8 cellular contexts compared by ENCODE assay signal in the genomic region with DNA sequence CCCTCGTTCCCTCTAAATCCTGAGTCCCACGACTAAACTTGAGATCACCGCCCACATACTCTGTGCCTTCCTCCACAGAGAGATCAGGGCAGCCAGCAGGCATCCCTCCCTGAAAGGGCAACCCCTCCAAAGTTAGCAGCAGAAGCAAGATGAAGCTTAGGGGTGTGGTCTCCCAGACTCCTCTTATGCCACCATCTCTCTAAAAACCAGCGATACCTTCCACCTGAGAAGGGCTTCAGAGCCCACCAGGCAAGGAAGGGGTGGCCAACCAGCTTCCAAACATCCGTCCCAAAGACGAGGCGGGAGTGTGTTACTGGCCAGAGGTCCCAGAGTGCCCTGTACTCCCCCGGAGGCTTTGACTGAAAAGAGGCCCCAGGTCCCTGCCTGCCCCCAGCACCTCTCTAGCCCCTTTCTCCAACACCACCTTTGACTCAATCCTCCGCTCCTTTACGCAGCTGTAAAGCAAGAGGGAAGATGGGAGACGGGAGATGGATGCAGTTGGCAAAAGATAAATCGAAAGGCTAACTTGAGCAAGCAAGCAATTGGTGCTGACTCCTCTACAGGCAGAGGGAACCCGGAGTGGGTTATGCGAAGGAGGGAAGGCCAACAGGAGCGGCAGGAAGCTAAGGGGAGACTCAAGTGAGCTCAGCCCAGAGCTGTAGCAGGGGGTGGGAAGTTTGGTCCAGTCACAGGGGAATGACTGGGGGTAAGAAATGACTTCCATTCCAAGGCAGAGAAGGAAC. TPM values are rescaled to one million over a fixed set of nuclear protein-coding genes. Genes with fewer than 3 reads are reported as not detected.
DNase-seq lines count a peak whose midpoint lies in the region; ATAC-seq and TF ChIP-seq lines count a peak whose summit lies in the region.

No MANE protein-coding gene starts in this region.

- DNase-seq in T-helper 2 cell treated with Interferon-gamma antibody and Interleukin-4, amounts not matched to agents 5 μg/mL and 100 μg/mL, for 36 hours (ENCODE audit: low spot score) = no peak
- DNase-seq in T-helper 2 cell (no peak), Peyer's patch (no peak), NCI-H1436 treated with DMSO at 0.1 percent for 48 hours (lab: John Stamatoyannopoulos, UW) (no peak)
- DNase-seq in natural killer cell treated with Interleukin-12 subunit alpha and Interleukin-12 subunit beta and Interleukin-15 and Interleukin-18, amount 100 ng/mL, for 72 hours (ENCODE audit: low spot score) = no peak

- no peaks in the 10 kb centered on the region for H3K27me3 ChIP-seq in Peyer's patch
- H3K27me3 ChIP-seq in duodenal mucosa (ENCODE audit: control insufficient read depth in 1 of 2, insufficient read depth in 2 of 2, low read length in 2 of 2) = no peaks in the 10 kb centered on the region

- peak overlapping the region; percentile 45 to 84 (median 68) for H3K27ac ChIP-seq in Peyer's patch
- peak overlapping the region; percentile 22 for H3K27ac ChIP-seq in duodenal mucosa (ENCODE audit: low read depth, low read length)

- peak overlapping the region; percentile 57 to 65 for H3K9ac ChIP-seq in duodenal mucosa (ENCODE audit: low read depth in 1 of 2, low read length in 2 of 2)

- no peaks in the 10 kb centered on the region for H3K27me3 Mint-ChIP-seq in T-helper 2 cell treated with Interferon-gamma antibody and Interleukin-4, amounts not matched to agents 5 μg/mL and 100 μg/mL, for 36 hours (ENCODE audit: low read depth)
- H3K27me3 Mint-ChIP-seq in natural killer cell treated with Interleukin-12 subunit alpha and Interleukin-12 subunit beta and Interleukin-15 and Interleukin-18, amount 100 ng/mL, for 72 hours = no peaks in the 10 kb centered on the region

- H3K4me1 ChIP-seq in Peyer's patch = peaks cover 0 to 44% (median 19%) of the 10 kb centered on the region in 4 donors
- H3K4me1 ChIP-seq in duodenal mucosa (ENCODE audit: control insufficient read depth in 1 of 2, insufficient read depth in 2 of 2, low read length in 2 of 2) = peaks cover 39 to 50% of the 10 kb centered on the region in 2 donors

- no peaks in the 10 kb centered on the region for H3K9me3 Mint-ChIP-seq in T-helper 2 cell treated with Interferon-gamma antibody and Interleukin-4, amounts not matched to agents 5 μg/mL and 100 μg/mL, for 36 hours
- no peaks in the 10 kb centered on the region for H3K9me3 Mint-ChIP-seq in natural killer cell treated with Interleukin-12 subunit alpha and Interleukin-12 subunit beta and Interleukin-15 and Interleukin-18, amount 100 ng/mL, for 72 hours

- H3K4me3 ChIP-seq in Peyer's patch (peak overlapping the region; percentile 70 to 97 (median 80)), duodenal mucosa (ENCODE audit: low read depth in 1 of 2, low read length in 2 of 2) (peak overlapping the region; percentile 70 to 73)

- H3K36me3 ChIP-seq in Peyer's patch (no peaks in the 10 kb centered on the region), duodenal mucosa (ENCODE audit: control insufficient read depth in 1 of 2, insufficient read depth in 2 of 2, low read length in 2 of 2) (no peaks in the 10 kb centered on the region)

- ATAC-seq in natural killer cell treated with Interleukin-12 subunit alpha and Interleukin-12 subunit beta and Interleukin-15 and Interleukin-18, amount 100 ng/mL, for 72 hours = no peak
- no peak for ATAC-seq in GM18505 (IDR thresholded peaks at IDR 0.05; ENCODE audit: unreplicated experiment)
- ATAC-seq in GM21529 (IDR thresholded peaks at IDR 0.05; ENCODE audit: unreplicated experiment) = no peak

- H3K27ac Mint-ChIP-seq in T-helper 2 cell treated with Interferon-gamma antibody and Interleukin-4, amounts not matched to agents 5 μg/mL and 100 μg/mL, for 36 hours = peak overlapping the region; percentile 92
- H3K27ac Mint-ChIP-seq in natural killer cell treated with Interleukin-12 subunit alpha and Interleukin-12 subunit beta and Interleukin-15 and Interleukin-18, amount 100 ng/mL, for 72 hours = peak overlapping the region; percentile 88 to 96

- H3K4me1 Mint-ChIP-seq in T-helper 2 cell treated with Interferon-gamma antibody and Interleukin-4, amounts not matched to agents 5 μg/mL and 100 μg/mL, for 36 hours (ENCODE audit: low read depth) = peaks cover 26% of the 10 kb centered on the region
- peaks cover 28 to 30% of the 10 kb centered on the region in 2 donors for H3K4me1 Mint-ChIP-seq in natural killer cell treated with Interleukin-12 subunit alpha and Interleukin-12 subunit beta and Interleukin-15 and Interleukin-18, amount 100 ng/mL, for 72 hours (ENCODE audit: low read depth in 2 of 2)

- TF ChIP-seq CTCF in Peyer's patch (IDR thresholded peaks at IDR 0.05) = no peak

- H3K9me3 ChIP-seq in Peyer's patch (no peaks in the 10 kb centered on the region), duodenal mucosa (ENCODE audit: control insufficient read depth in 1 of 2, low read length in 2 of 2) (no peaks in the 10 kb centered on the region)

- no peak for TF ChIP-seq POLR2A in Peyer's patch (IDR thresholded peaks at IDR 0.05)
- TF ChIP-seq POLR2A in GM18505 (IDR thresholded peaks at IDR 0.05; ENCODE audit: borderline replicate concordance, extremely low read depth, insufficient read depth, insufficient read length) = no peak

- peak overlapping the region; percentile 95 for H3K4me3 Mint-ChIP-seq in T-helper 2 cell treated with Interferon-gamma antibody and Interleukin-4, amounts not matched to agents 5 μg/mL and 100 μg/mL, for 36 hours
- peak overlapping the region; percentile 100 for H3K4me3 Mint-ChIP-seq in natural killer cell treated with Interleukin-12 subunit alpha and Interleukin-12 subunit beta and Interleukin-15 and Interleukin-18, amount 100 ng/mL, for 72 hours

- H3K36me3 Mint-ChIP-seq in T-helper 2 cell treated with Interferon-gamma antibody and Interleukin-4, amounts not matched to agents 5 μg/mL and 100 μg/mL, for 36 hours (ENCODE audit: low read depth) = peaks cover 11% of the 10 kb centered on the region
- H3K36me3 Mint-ChIP-seq in natural killer cell treated with Interleukin-12 subunit alpha and Interleukin-12 subunit beta and Interleukin-15 and Interleukin-18, amount 100 ng/mL, for 72 hours = peaks cover 5% of the 10 kb centered on the region

RNA-seq across cellular contexts. Expression of a gene that starts 1.1 kb away (rescaled TPM):
- 10 to 100 TPM; 13.0 to 27.5 (median 19.6) TPM for total RNA-seq in Peyer's patch
- total RNA-seq in natural killer cell treated with Interleukin-12 subunit alpha and Interleukin-12 subunit beta and Interleukin-15 and Interleukin-18, amount 100 ng/mL, for 72 hours = 10 to 100 TPM; 63.0 to 66.0 TPM

RNA-seq across cellular contexts. Expression of a gene that starts 16.6 kb away (rescaled TPM):
- 100 to 1,000 TPM in 1 of 4 donors, 10 to 100 TPM in 3; 32.2 to 127 (median 52.9) TPM for total RNA-seq in Peyer's patch
- 10 to 100 TPM; 19.4 to 35.2 TPM for total RNA-seq in natural killer cell treated with Interleukin-12 subunit alpha and Interleukin-12 subunit beta and Interleukin-15 and Interleukin-18, amount 100 ng/mL, for 72 hours
